8 cellular contexts compared by ENCODE assay signal in the genomic region with DNA sequence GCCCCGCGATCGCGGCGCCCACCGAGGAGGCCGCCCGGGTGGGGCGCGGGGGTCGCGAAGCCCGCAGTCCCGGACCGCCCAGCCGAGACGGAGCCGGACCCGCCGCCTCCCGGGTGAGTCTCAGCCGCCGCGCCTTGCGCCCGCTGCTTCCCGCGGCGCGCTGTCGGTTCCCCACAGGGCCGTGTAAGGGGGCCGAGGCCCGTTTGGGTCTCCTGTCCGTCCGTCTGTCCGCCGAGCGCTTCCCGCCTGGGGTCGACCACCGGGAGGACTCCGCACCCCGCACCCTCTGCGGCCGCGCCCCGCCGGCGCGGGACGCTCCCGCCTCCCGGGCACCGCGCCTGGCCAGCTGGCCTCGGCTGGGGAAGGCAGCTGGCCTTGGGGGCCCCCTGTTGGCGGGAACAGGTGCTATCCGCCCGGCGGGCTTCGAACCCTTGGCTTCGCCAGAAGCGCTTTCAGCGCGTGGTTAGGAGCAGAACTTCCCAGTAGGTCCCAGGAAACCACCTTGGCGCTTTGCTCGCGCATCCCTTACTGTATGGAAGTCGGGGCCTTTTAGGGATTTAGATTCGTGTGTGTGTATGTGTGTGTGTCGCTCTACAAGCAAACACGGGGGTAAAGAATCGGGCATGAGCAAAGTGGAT. TPM values are rescaled to one million over a fixed set of nuclear protein-coding genes. Genes with fewer than 3 reads are reported as not detected.
DNase-seq lines count a peak whose midpoint lies in the region; ATAC-seq and TF ChIP-seq lines count a peak whose summit lies in the region.

No MANE protein-coding gene starts in this region.

- H3K9me3 Mint-ChIP-seq in natural killer cell treated with Interleukin-12 subunit alpha and Interleukin-12 subunit beta and Interleukin-15 and Interleukin-18, amount 100 ng/mL, for 72 hours: no peaks in the 10 kb centered on the region

- H3K4me2 ChIP-seq in MM.1S (ENCODE audit: low read depth, low read length): peak overlapping the region; percentile 98

- H3K4me3 Mint-ChIP-seq in natural killer cell treated with Interleukin-12 subunit alpha and Interleukin-12 subunit beta and Interleukin-15 and Interleukin-18, amount 100 ng/mL, for 72 hours: peak overlapping the region; percentile 70

- H3K4me3 ChIP-seq in MM.1S (ENCODE audit: low read length): peak overlapping the region; percentile 67
- H3K4me3 ChIP-seq in foreskin fibroblast (ENCODE audit: low read depth in 1 of 2, low read length in 2 of 2): peak overlapping the region; percentile 60 to 65
- H3K4me3 ChIP-seq in urinary bladder (ENCODE audit: low read depth, low read length): peak overlapping the region; percentile 62

- H3F3A ChIP-seq in MM.1S (ENCODE audit: insufficient read depth, low read length): peaks cover 17% of the 10 kb centered on the region; the same call in 1 of the 2 replicates

- H3K9me2 ChIP-seq in MM.1S (replicated peaks; ENCODE audit: insufficient read depth, low read length): no peaks in the 10 kb centered on the region

- H3K9me3 ChIP-seq in MM.1S (replicated peaks; ENCODE audit: insufficient read depth, low read length): no peaks in the 10 kb centered on the region

- no peaks in the 10 kb centered on the region for H4K20me1 ChIP-seq in MM.1S (ENCODE audit: insufficient read depth, low read length)

- peaks cover 18 to 24% of the 10 kb centered on the region in 2 donors for H3K4me1 Mint-ChIP-seq in natural killer cell treated with Interleukin-12 subunit alpha and Interleukin-12 subunit beta and Interleukin-15 and Interleukin-18, amount 100 ng/mL, for 72 hours (ENCODE audit: low read depth in 2 of 2)

- peaks cover 23% of the 10 kb centered on the region for H3K4me1 ChIP-seq in MM.1S (ENCODE audit: low read length)
- H3K4me1 ChIP-seq in urinary bladder (ENCODE audit: insufficient read depth): no peaks in the 10 kb centered on the region

- no peak overlapping the region for H2AFZ ChIP-seq in MM.1S (ENCODE audit: low read length)

- TF ChIP-seq CTCF in MM.1S (IDR thresholded peaks at IDR 0.05; ENCODE audit: low read length): peak; percentile 60
- peak; percentile 65 for TF ChIP-seq CTCF in foreskin fibroblast (IDR thresholded peaks at IDR 0.05; ENCODE audit: low read depth, low read length)

- H3K9ac ChIP-seq in MM.1S (ENCODE audit: low read length): peak overlapping the region; percentile 14; the same call in 1 of the 2 replicates

- H3K27me3 ChIP-seq in MM.1S (replicated peaks; ENCODE audit: insufficient read depth, low read length): 0 out of 2 replicates have a peak, but pooled peaks cover 13% of the 10 kb centered on the region

- no peaks in the 10 kb centered on the region for H3K36me3 Mint-ChIP-seq in natural killer cell treated with Interleukin-12 subunit alpha and Interleukin-12 subunit beta and Interleukin-15 and Interleukin-18, amount 100 ng/mL, for 72 hours

- H3K27me3 Mint-ChIP-seq in natural killer cell treated with Interleukin-12 subunit alpha and Interleukin-12 subunit beta and Interleukin-15 and Interleukin-18, amount 100 ng/mL, for 72 hours: peaks cover 24 to 44% of the 10 kb centered on the region in 2 donors

- peak; percentile 48 to 64 for ATAC-seq in natural killer cell treated with Interleukin-12 subunit alpha and Interleukin-12 subunit beta and Interleukin-15 and Interleukin-18, amount 100 ng/mL, for 72 hours
- ATAC-seq in HG03135 (IDR thresholded peaks at IDR 0.05; ENCODE audit: unreplicated experiment): no peak

- under 1% methylated on average over 74 of the region's 74 CpGs for WGBS in urinary bladder

- no peak overlapping the region for H3K27ac Mint-ChIP-seq in natural killer cell treated with Interleukin-12 subunit alpha and Interleukin-12 subunit beta and Interleukin-15 and Interleukin-18, amount 100 ng/mL, for 72 hours

- H3K27ac ChIP-seq in MM.1S (ENCODE audit: low read length): no peak overlapping the region
- peak overlapping the region; percentile 81 for H3K27ac ChIP-seq in urinary bladder (ENCODE audit: low read depth)

- H3K79me2 ChIP-seq in MM.1S (ENCODE audit: low read length): peaks cover 29% of the 10 kb centered on the region

- H3K36me3 ChIP-seq in MM.1S (replicated peaks; ENCODE audit: insufficient read depth, low read length): no peaks in the 10 kb centered on the region
- no peaks in the 10 kb centered on the region for H3K36me3 ChIP-seq in urinary bladder (ENCODE audit: insufficient read depth)

- DNase-seq in NCI-H2196 (lab: John Stamatoyannopoulos, UW; ENCODE audit: unreplicated experiment) (peak; percentile 39), NCI-H2196 treated with DMSO at 0.1 percent for 48 hours (lab: John Stamatoyannopoulos, UW; ENCODE audit: unreplicated experiment) (no peak), MM.1S (peak; percentile 52), foreskin fibroblast (peak in 1 of 2 donors; percentile 75)
- DNase-seq in activated CD8-positive, alpha-beta memory T cell treated with anti-CD3 and anti-CD28 coated beads, Interleukin-2, amount 50 U/mL, for 48 hours: peak; percentile 74
- peak; percentile 61 for DNase-seq in natural killer cell treated with Interleukin-12 subunit alpha and Interleukin-12 subunit beta and Interleukin-15 and Interleukin-18, amount 100 ng/mL, for 72 hours (ENCODE audit: low spot score)

RNA-seq across cellular contexts. Expression of gene TMEM51, which starts 0.4 kb away (rescaled TPM):
- not detected for total RNA-seq in natural killer cell treated with Interleukin-12 subunit alpha and Interleukin-12 subunit beta and Interleukin-15 and Interleukin-18, amount 100 ng/mL, for 72 hours
- total RNA-seq in urinary bladder: 15.9 TPM
- 21.5 TPM for polyA plus RNA-seq in urinary bladder

Comparison
In these comparisons a context has a peak if more than half of its experiments do, and no peak if none do; other contexts are left out.
1. RNA of gene TMEM51, which starts 0.4 kb away (total RNA-seq): 15.9 TPM in urinary bladder (single experiment); not detected in natural killer cell treated with Interleukin-12 subunit alpha and Interleukin-12 subunit beta and Interleukin-15 and Interleukin-18, amount 100 ng/mL, for 72 hours; every median in the first group is over 10 times any median in the second.
2. Peak in every context shown above with its lines, with median percentiles within 50 percentile points of each other: H3K4me3 ChIP-seq.